ENCODE assay signal across 34 cellular contexts in the genomic region with DNA sequence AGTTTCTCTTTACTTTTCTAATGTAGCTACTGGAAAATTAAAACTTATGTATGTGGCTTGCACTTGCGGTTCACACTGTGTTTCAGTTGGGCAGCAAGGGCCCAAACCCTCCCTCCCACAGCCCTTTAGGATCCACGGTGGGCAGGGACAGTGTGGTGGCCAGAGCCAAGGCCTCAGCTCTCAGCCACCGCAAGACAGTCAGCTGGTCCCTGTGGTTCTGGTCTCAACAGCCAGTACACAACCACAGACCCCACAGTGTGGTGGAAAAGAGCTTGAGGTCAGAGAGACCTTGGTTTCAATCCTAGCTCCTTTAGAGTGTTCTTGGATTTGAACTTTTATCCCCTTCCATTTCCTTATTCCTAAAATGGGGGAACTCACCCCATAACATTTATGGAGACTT.
"Had no signal": no experiment of that assay in that cellular context is flagged by ENCODE, and none has a peak within 500 bp of the region (broad histone marks: within the 10 kb centered on the region; RNA-seq: fewer than 3 reads in every experiment).

No MANE protein-coding gene starts in this region.

- H3K4me1 Mint-ChIP-seq: activated CD4-positive, alpha-beta T cell treated with anti-CD3 and anti-CD28 coated beads, Interleukin-2, amount 10 ng/mL, durations not matched to agents 24 days and 14 days; activated naive CD8-positive, alpha-beta T cell treated with anti-CD3 and anti-CD28 coated beads for 36 hours; central memory CD8-positive, alpha-beta T cell had no signal

- H3K9me3 Mint-ChIP-seq: activated CD4-positive, alpha-beta T cell treated with anti-CD3 and anti-CD28 coated beads, Interleukin-2, amount 10 ng/mL, durations not matched to agents 24 days and 14 days; activated CD8-positive, alpha-beta T cell treated with anti-CD3 and anti-CD28 coated beads for 36 hours; activated naive CD8-positive, alpha-beta T cell treated with anti-CD3 and anti-CD28 coated beads for 36 hours; activated T-cell treated with anti-CD3 and anti-CD28 coated beads, Interleukin-2, amount 50 U/mL, for 4 hours; activated T-helper 1 cell treated with anti-CD3 and anti-CD28 coated beads, Interleukin-12 subunit alpha, Interleukin-12 subunit beta, Interleukin-2, Interleukin-4 antibody, amounts not matched to agents 30 ng/mL and 10 ng/mL and 1 ng/mL, durations not matched to agents 14 hours and 24 hours and 36 hours; central memory CD8-positive, alpha-beta T cell had no signal

- ATAC-seq: activated CD8-positive, alpha-beta T cell treated with anti-CD3 and anti-CD28 coated beads for 36 hours; activated T-cell treated with anti-CD3 and anti-CD28 coated beads, Interleukin-2, amount 50 U/mL, for 4 hours; Right ventricle myocardium inferior had no signal

- H3K4me3 Mint-ChIP-seq: activated CD4-positive, alpha-beta T cell treated with anti-CD3 and anti-CD28 coated beads, Interleukin-2, amount 10 ng/mL, durations not matched to agents 24 days and 14 days; activated CD8-positive, alpha-beta T cell treated with anti-CD3 and anti-CD28 coated beads for 36 hours; activated naive CD8-positive, alpha-beta T cell treated with anti-CD3 and anti-CD28 coated beads for 36 hours; activated T-cell treated with anti-CD3 and anti-CD28 coated beads, Interleukin-2, amount 50 U/mL, for 4 hours; activated T-helper 1 cell treated with anti-CD3 and anti-CD28 coated beads, Interleukin-12 subunit alpha, Interleukin-12 subunit beta, Interleukin-2, Interleukin-4 antibody, amounts not matched to agents 30 ng/mL and 10 ng/mL and 1 ng/mL, durations not matched to agents 14 hours and 24 hours and 36 hours; central memory CD8-positive, alpha-beta T cell had no signal

- H3K27ac Mint-ChIP-seq: activated CD4-positive, alpha-beta T cell treated with anti-CD3 and anti-CD28 coated beads, Interleukin-2, amount 10 ng/mL, durations not matched to agents 24 days and 14 days; activated CD8-positive, alpha-beta T cell treated with anti-CD3 and anti-CD28 coated beads for 36 hours; activated naive CD8-positive, alpha-beta T cell treated with anti-CD3 and anti-CD28 coated beads for 36 hours; activated T-helper 1 cell treated with anti-CD3 and anti-CD28 coated beads, Interleukin-12 subunit alpha, Interleukin-12 subunit beta, Interleukin-2, Interleukin-4 antibody, amounts not matched to agents 30 ng/mL and 10 ng/mL and 1 ng/mL, durations not matched to agents 14 hours and 24 hours and 36 hours had no signal

- H2AFZ ChIP-seq: PC-9 had no signal

- DNase-seq: activated CD4-positive, alpha-beta T cell treated with anti-CD3 and anti-CD28 coated beads for 1 hour; activated CD4-positive, alpha-beta T cell treated with anti-CD3 and anti-CD28 coated beads, Interleukin-2, amount 10 ng/mL, durations not matched to agents 24 days and 14 days; activated CD4-positive, alpha-beta T cell treated with anti-CD3 and anti-CD28 coated beads, Interleukin-2, amount 50 U/mL, for 4 hours; activated CD4-positive, CD25-positive, alpha-beta regulatory T cell; activated CD8-positive, alpha-beta T cell treated with anti-CD3 and anti-CD28 coated beads for 36 hours; activated effector memory CD4-positive, alpha-beta T cell treated with Interleukin-2 at 50 U/mL for 16 hours; activated naive CD4-positive, alpha-beta T cell; activated naive CD4-positive, alpha-beta T cell treated with anti-CD3 and anti-CD28 coated beads, Interleukin-2, amount 50 U/mL, for 16 hours; activated naive CD8-positive, alpha-beta T cell treated with anti-CD3 and anti-CD28 coated beads for 36 hours; activated T-cell treated with anti-CD3 and anti-CD28 coated beads for 4 hours; activated T-cell treated with anti-CD3 and anti-CD28 coated beads, Interleukin-2, amount 50 U/mL, for 4 hours; amniotic stem cell; aorta; colonic mucosa; KG1; NCI-H1105; NCI-H1417 treated with DMSO at 0.1 percent for 48 hours; NCI-H187 treated with DMSO at 0.1 percent for 48 hours; NCI-H2081; NCI-H345; NCI-H524 treated with DMSO at 0.1 percent for 48 hours; NK-92 treated with Interleukin-12 subunit alpha and Interleukin-12 subunit beta, amount 100 ng/mL, for 24 hours; PC-9; SIG-M5; SW 1271; T-helper 1 cell; T-helper 2 cell; T-helper 9 cell; WERI-Rb-1 had no signal

- H3K4me1 ChIP-seq: colonic mucosa had no signal

- H3K9me3 ChIP-seq: colonic mucosa had no signal

- H3K36me3 ChIP-seq: cardiac muscle cell, colonic mucosa, WERI-Rb-1 had no signal

- H3K27ac ChIP-seq: cardiac muscle cell, colonic mucosa, PC-9, RWPE1, WERI-Rb-1 had no signal

- H3K27me3 ChIP-seq: colonic mucosa had no signal

- H3K36me3 Mint-ChIP-seq: activated naive CD8-positive, alpha-beta T cell treated with anti-CD3 and anti-CD28 coated beads for 36 hours had no signal

- H3K4me3 ChIP-seq: cardiac muscle cell, colonic mucosa, PC-9 had no signal

- H3K4me2 ChIP-seq: PC-9 had no signal
